1 cellular context compared by ENCODE assay signal in genomic region chr20:44411020-44411756, GRCh38.
TF ChIP-seq lines count a peak whose summit lies in the region.

No MANE protein-coding gene starts in this region.

TF ChIP-seq in HepG2, 621 proteins besides CTCF, POLR2A, EP300 and RAD21 (continued from another document and continues in another):
- TF ChIP-seq HNF1B (CRISPR knock-in tag; IDR thresholded peaks at IDR 0.05) (peak; percentile 99), FOXC1 (CRISPR knock-in tag; IDR thresholded peaks at IDR 0.05; ENCODE audit: borderline replicate concordance) (peak; percentile 85; the same call in 1 of the 2 replicates), ZBTB7B (CRISPR knock-in tag; IDR thresholded peaks at IDR 0.05) (peak; percentile 96), CHD2 (IDR thresholded peaks at IDR 0.05; ENCODE audit: low read depth, low read length) (peak; percentile 60; the same call in 1 of the 2 replicates), YEATS2 (CRISPR knock-in tag; IDR thresholded peaks at IDR 0.05; ENCODE audit: borderline replicate concordance) (peak; percentile 61; the same call in 1 of the 2 replicates), SIX4 (CRISPR knock-in tag; IDR thresholded peaks at IDR 0.05) (peak; percentile 81), TAF15 (IDR thresholded peaks at IDR 0.05; ENCODE audit: low read depth, low read length, poor library complexity, severe bottlenecking) (peak; percentile 73), HOMEZ (CRISPR knock-in tag; IDR thresholded peaks at IDR 0.05; ENCODE audit: low read depth) (peak; percentile 69; the same call in 1 of the 2 replicates), ZBTB49 (CRISPR knock-in tag; IDR thresholded peaks at IDR 0.05; ENCODE audit: borderline replicate concordance) (0 out of 2 replicates have a peak, but pooled peaks have one; percentile 67), ZNF556 (CRISPR knock-in tag; IDR thresholded peaks at IDR 0.05; ENCODE audit: borderline replicate concordance) (peak; percentile 94), AKAP8 (CRISPR knock-in tag; IDR thresholded peaks at IDR 0.05) (peak; percentile 97), MED13 (CRISPR knock-in tag; IDR thresholded peaks at IDR 0.05) (peak; percentile 95; the same call in 1 of the 2 replicates), U2AF2 (IDR thresholded peaks at IDR 0.05; ENCODE audit: low read depth, low read length) (no peak), GLMP (CRISPR knock-in tag; IDR thresholded peaks at IDR 0.05; ENCODE audit: borderline replicate concordance) (no peak), PHF21A (CRISPR knock-in tag; IDR thresholded peaks at IDR 0.05) (peak; percentile 98), ZNF841 (CRISPR knock-in tag; IDR thresholded peaks at IDR 0.05; ENCODE audit: borderline replicate concordance) (no peak), ZBTB21 (CRISPR knock-in tag; IDR thresholded peaks at IDR 0.05) (peak; percentile 43; the same call in 1 of the 2 replicates), SUZ12 (IDR thresholded peaks at IDR 0.05; ENCODE audit: low read depth, low read length) (no peak), SOX5 (CRISPR knock-in tag; IDR thresholded peaks at IDR 0.05; ENCODE audit: borderline replicate concordance) (peak; percentile 92), RBFOX2 (IDR thresholded peaks at IDR 0.05; ENCODE audit: low read depth, low read length) (peak; percentile 72), ZNF362 (CRISPR knock-in tag; IDR thresholded peaks at IDR 0.05; ENCODE audit: borderline replicate concordance) (peak; percentile 19; the same call in 1 of the 2 replicates), ZMYM2 (CRISPR knock-in tag; IDR thresholded peaks at IDR 0.05) (0 out of 2 replicates have a peak, but pooled peaks have one; percentile 67), GMEB1 (CRISPR knock-in tag; IDR thresholded peaks at IDR 0.05; ENCODE audit: borderline replicate concordance) (peak; percentile 62), HES4 (CRISPR knock-in tag; IDR thresholded peaks at IDR 0.05; ENCODE audit: borderline replicate concordance) (0 out of 2 replicates have a peak, but pooled peaks have one; percentile 17), ZFYVE20 (CRISPR knock-in tag; IDR thresholded peaks at IDR 0.05; ENCODE audit: borderline replicate concordance, low read depth) (no peak), ARNT2 (CRISPR knock-in tag; IDR thresholded peaks at IDR 0.05; ENCODE audit: low read depth) (peak; percentile 95), NFE2 (CRISPR knock-in tag; IDR thresholded peaks at IDR 0.05) (no peak), ZNF510 (CRISPR knock-in tag; IDR thresholded peaks at IDR 0.05; ENCODE audit: low read depth) (0 out of 2 replicates have a peak, but pooled peaks have one; percentile 41), ZFP1 (CRISPR knock-in tag; IDR thresholded peaks at IDR 0.05) (peak; percentile 96), GRHL1 (CRISPR knock-in tag; conservative IDR thresholded peaks at IDR 0.05) (no peak), SMAD3 (CRISPR knock-in tag; IDR thresholded peaks at IDR 0.05) (peak; percentile 96), ZNF20 (CRISPR knock-in tag; IDR thresholded peaks at IDR 0.05) (no peak), EZH2 (conservative IDR thresholded peaks at IDR 0.05; ENCODE audit: low read depth, low read length) (no peak), AGO1 (IDR thresholded peaks at IDR 0.05; ENCODE audit: low read depth, low read length, poor library complexity, severe bottlenecking) (peak; percentile 68), ZNF180 (CRISPR knock-in tag; IDR thresholded peaks at IDR 0.05; ENCODE audit: borderline replicate concordance, low read depth) (no peak), ETV6 (CRISPR knock-in tag; conservative IDR thresholded peaks at IDR 0.05) (0 out of 2 replicates have a peak, but pooled peaks have one; percentile 12), ZNF878 (CRISPR knock-in tag; IDR thresholded peaks at IDR 0.05) (peak; percentile 96), ZNF704 (CRISPR knock-in tag; IDR thresholded peaks at IDR 0.05; ENCODE audit: borderline replicate concordance) (no peak; the same call in 1 of the 2 replicates), ZNF207 (IDR thresholded peaks at IDR 0.05; ENCODE audit: borderline replicate concordance) (no peak), SPEN (CRISPR knock-in tag; IDR thresholded peaks at IDR 0.05; ENCODE audit: low read depth) (peak; percentile 85), ZNF333 (CRISPR knock-in tag; IDR thresholded peaks at IDR 0.05; ENCODE audit: borderline replicate concordance) (peak; percentile 26; the same call in 1 of the 2 replicates), ZNF788 (CRISPR knock-in tag; IDR thresholded peaks at IDR 0.05; ENCODE audit: borderline replicate concordance) (peak; percentile 87; the same call in 1 of the 2 replicates), MXI1 (IDR thresholded peaks at IDR 0.05; ENCODE audit: borderline replicate concordance, low read depth, low read length) (peak; percentile 61; the same call in 1 of the 3 replicates), HDAC2 (CRISPR knock-in tag; IDR thresholded peaks at IDR 0.05) (peak; percentile 100), ZMAT5 (CRISPR knock-in tag; IDR thresholded peaks at IDR 0.05; ENCODE audit: borderline replicate concordance, low read depth) (no peak), PPARG (CRISPR knock-in tag; conservative IDR thresholded peaks at IDR 0.05) (peak; percentile 89), GPBP1L1 (CRISPR knock-in tag; IDR thresholded peaks at IDR 0.05) (no peak), SP1 (IDR thresholded peaks at IDR 0.05) (no peak), SP1 (CRISPR knock-in tag; IDR thresholded peaks at IDR 0.05) (peak; percentile 53; the same call in 1 of the 2 replicates), BRF2 (CRISPR knock-in tag; IDR thresholded peaks at IDR 0.05) (0 out of 2 replicates have a peak, but pooled peaks have one; percentile 19), ZNF589 (CRISPR knock-in tag; conservative IDR thresholded peaks at IDR 0.05) (no peak)
